Comparison of ENCODE assay signal across 9 cellular contexts in the genomic region with DNA sequence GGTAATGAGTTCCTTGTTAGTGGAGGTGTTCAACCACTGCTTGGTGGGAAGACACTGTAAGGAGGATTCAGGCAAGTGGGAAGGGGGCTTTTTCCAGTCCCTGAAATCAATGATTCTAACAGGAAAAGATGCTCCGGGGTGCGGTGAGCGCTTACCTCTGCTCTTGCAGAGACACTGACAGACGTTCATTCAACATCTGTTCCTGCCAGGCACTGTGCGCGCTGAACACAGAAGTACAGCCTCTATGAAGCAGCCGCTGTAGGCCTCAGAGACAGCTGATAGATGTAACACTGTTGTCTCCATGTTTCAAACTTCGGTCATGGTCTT. TPM values are rescaled to one million over a fixed set of nuclear protein-coding genes. Genes with fewer than 3 reads are reported as not detected.
DNase-seq lines count a peak whose midpoint lies in the region; ATAC-seq and TF ChIP-seq lines count a peak whose summit lies in the region.
"Had no signal": no experiment of that assay in that cellular context is flagged by ENCODE, and none has a peak within 500 bp of the region (broad histone marks: within the 10 kb centered on the region; RNA-seq: fewer than 3 reads in every experiment).

No MANE protein-coding gene starts in this region.

- H2AK9ac ChIP-seq in IMR-90 (replicated peaks; ENCODE audit: low read depth, low read length, poor library complexity), result peak overlapping the region; percentile 89

- H3K27me3 ChIP-seq in IMR-90 (ENCODE audit: control insufficient read depth, insufficient read depth, low read length) (no peaks in the 10 kb centered on the region), skeletal muscle tissue (ENCODE audit: control insufficient read depth in 3 of 3, insufficient read depth in 3 of 3, low read length in 3 of 3) (no peaks in the 10 kb centered on the region)

- peak overlapping the region; percentile 92; the same call in 2 of the 3 replicates for H2BK15ac ChIP-seq in IMR-90 (ENCODE audit: low read depth, low read length)

- peak overlapping the region; percentile 91 for H2AFZ ChIP-seq in IMR-90 (replicated peaks; ENCODE audit: low read length, poor library complexity)

- H4K91ac ChIP-seq in IMR-90 (ENCODE audit: insufficient read depth, low read depth, low read length), result peak overlapping the region; percentile 92

- H3K36me3 ChIP-seq in IMR-90 (ENCODE audit: control insufficient read depth, insufficient read depth, low read length) (no peaks in the 10 kb centered on the region), skeletal muscle tissue (ENCODE audit: control insufficient read depth in 3 of 3, insufficient read depth in 3 of 3, low read length in 3 of 3) (no peaks in the 10 kb centered on the region)

- H3K14ac ChIP-seq in IMR-90 (replicated peaks; ENCODE audit: low read depth, low read length), result peak overlapping the region; percentile 95

- BruUV-seq in IMR-90 (replicated peaks; lab: Mats Ljungman, UMichigan), result no TSS peak

- H3K4me2 ChIP-seq in IMR-90 (ENCODE audit: low read depth, low read length), result no peak overlapping the region; the same call in 1 of the 2 replicates

- H3K9me1 ChIP-seq in IMR-90 (ENCODE audit: insufficient read depth, low read length), result peaks cover 11% of the 10 kb centered on the region; the same call in 1 of the 2 replicates

- H3K27ac ChIP-seq in IMR-90 (ENCODE audit: insufficient read depth, low read length), result no peak overlapping the region
- peak overlapping the region; percentile 82 for H3K27ac ChIP-seq in skeletal muscle tissue (ENCODE audit: low read depth, low read length)

- H3K4me3 Mint-ChIP-seq in activated T-cell treated with anti-CD3 and anti-CD28 coated beads, Interleukin-2, amount 50 U/mL, for 4 hours, result peak overlapping the region; percentile 87

- TF ChIP-seq POLR2A in IMR-90 (IDR thresholded peaks at IDR 0.05; ENCODE audit: low read depth, low read length), result no peak

- H3K4me1 Mint-ChIP-seq in activated T-cell treated with anti-CD3 and anti-CD28 coated beads, Interleukin-2, amount 50 U/mL, for 4 hours (ENCODE audit: low read depth), result peaks cover 39% of the 10 kb centered on the region

- H3K4ac ChIP-seq in IMR-90 (ENCODE audit: low read depth, low read length), result peak overlapping the region; percentile 84

- no peaks in the 10 kb centered on the region for H3K9me3 Mint-ChIP-seq in activated T-cell treated with anti-CD3 and anti-CD28 coated beads, Interleukin-2, amount 50 U/mL, for 4 hours

- H3K4me1 ChIP-seq in IMR-90 (ENCODE audit: control insufficient read depth, insufficient read depth, low read length) (peaks cover 32% of the 10 kb centered on the region), skeletal muscle tissue (ENCODE audit: control insufficient read depth in 3 of 3, insufficient read depth in 3 of 3, low read length in 3 of 3) (peaks cover 11 to 21% (median 12%) of the 10 kb centered on the region in 3 donors)

- H3K56ac ChIP-seq in IMR-90 (ENCODE audit: extremely low read depth, insufficient read depth, low read length), result peak overlapping the region; percentile 20; the same call in 1 of the 2 replicates

- in situ Hi-C loops in IMR-90 (cut with MboI; ENCODE audit: low sequenced_read_pairs) (no loop called here), GM13976 (cut with MboI; ENCODE audit: low sequenced_read_pairs, unreplicated experiment) (no loop called here)

- peak overlapping the region; percentile 88 for H2BK20ac ChIP-seq in IMR-90 (ENCODE audit: low read depth, low read length)

- H4K8ac ChIP-seq in IMR-90 (ENCODE audit: low read depth in 2 of 2, low read length in 2 of 2), result peak overlapping the region; percentile 72 to 81

- H3K27me3 Mint-ChIP-seq in activated T-cell treated with anti-CD3 and anti-CD28 coated beads, Interleukin-2, amount 50 U/mL, for 4 hours (ENCODE audit: low read depth), result no peaks in the 10 kb centered on the region

- no peak for TF ChIP-seq CTCF in IMR-90 (conservative IDR thresholded peaks at IDR 0.05; ENCODE audit: low read depth, low read length)
- TF ChIP-seq CTCF in GM13976 (IDR thresholded peaks at IDR 0.05; ENCODE audit: borderline replicate concordance, control extremely low read depth, extremely low read depth, insufficient read depth, missing control alignments), result no peak

- peak overlapping the region; percentile 75; the same call in 1 of the 2 replicates for H3K18ac ChIP-seq in IMR-90 (ENCODE audit: low read depth, low read length)

- ATAC-seq in IMR-90 (ENCODE audit: low read depth) (no peak), Right ventricle myocardium superior (ENCODE audit: poor library complexity) (peak; percentile 5), GM18520 (IDR thresholded peaks at IDR 0.05; ENCODE audit: unreplicated experiment) (no peak)
- no peak for ATAC-seq in activated T-cell treated with anti-CD3 and anti-CD28 coated beads, Interleukin-2, amount 50 U/mL, for 4 hours

- DNase-seq in IMR-90 (no peak), Right ventricle myocardium superior (no peak), GM13976 (ENCODE audit: low spot score) (no peak), NCI-H526 treated with DMSO at 0.1 percent for 48 hours (lab: John Stamatoyannopoulos, UW) (no peak), cerebellar nuclear complex (lab: John Stamatoyannopoulos, UW) (no peak)
- peak; percentile 5 for DNase-seq in activated T-cell treated with anti-CD3 and anti-CD28 coated beads, Interleukin-2, amount 50 U/mL, for 4 hours
- DNase-seq: NCI-H446 had no signal

- 95% methylated on average over 7 of the region's 8 CpGs; no CpG with 5 or more reads in 1 of the 2 experiments for WGBS in IMR-90 (ENCODE audit: extremely low coverage in 2 of 2, insufficient read length in 1 of 2), 2 experiments

- no peaks in the 10 kb centered on the region for H3K36me3 Mint-ChIP-seq in activated T-cell treated with anti-CD3 and anti-CD28 coated beads, Interleukin-2, amount 50 U/mL, for 4 hours (ENCODE audit: insufficient read depth)

- H3K9ac ChIP-seq in IMR-90 (ENCODE audit: low read depth, low read length) (peak overlapping the region; percentile 51; the same call in 1 of the 2 replicates), skeletal muscle tissue (ENCODE audit: low read depth in 1 of 3, low read length in 3 of 3) (peak overlapping the region in 2 of 3 donors; percentile 78 to 87)

- H2AK5ac ChIP-seq in IMR-90 (ENCODE audit: low read depth, low read length), result peak overlapping the region; percentile 94

- H2BK120ac ChIP-seq in IMR-90 (ENCODE audit: low read depth, low read length), result peak overlapping the region; percentile 90

- dilution Hi-C loops in IMR-90 (cut with HindIII; ENCODE audit: low sequenced_read_pairs, unreplicated experiment), result no loop called here

- TF ChIP-seq RAD21 in IMR-90 (IDR thresholded peaks at IDR 0.05; ENCODE audit: low read length), result no peak

- H3K79me1 ChIP-seq in IMR-90 (ENCODE audit: low read depth in 1 of 2, low read length in 2 of 2), result peaks cover 3 to 35% of the 10 kb centered on the region in 2 experiments; a peak in 2 of 4 replicates

- H3K23ac ChIP-seq in IMR-90 (ENCODE audit: low read depth, low read length), result peak overlapping the region; percentile 91; the same call in 1 of the 2 replicates

- no peaks in the 10 kb centered on the region for H3K9me3 ChIP-seq in IMR-90 (ENCODE audit: control insufficient read depth, insufficient read depth, low read length)
- H3K9me3 ChIP-seq in skeletal muscle tissue (ENCODE audit: control insufficient read depth in 3 of 3, low read length in 3 of 3), result no peaks in the 10 kb centered on the region

- H3K4me3 ChIP-seq in IMR-90 (ENCODE audit: insufficient read depth, low read depth, low read length) (no peak overlapping the region), skeletal muscle tissue (ENCODE audit: low read length in 3 of 3) (peak overlapping the region in 2 of 3 donors; percentile 64 to 67)

- CTCF ChIA-PET in IMR-90 (lab: Yijun Ruan, JAX), result no interaction called here

- H4K5ac ChIP-seq in IMR-90 (ENCODE audit: low read depth, low read length), result peak overlapping the region; percentile 74

- peak overlapping the region; percentile 97 for H2BK5ac ChIP-seq in IMR-90 (ENCODE audit: low read depth, low read length, poor library complexity, severe bottlenecking)

- intact Hi-C loops in IMR-90 (cut with micrococcal nuclease) (loop anchor here (5.0 kb wide), 1 partner anchor 132 kb away; a partner anchor contains a TSS), Right ventricle myocardium superior (cut with DNase I) (no loop called here)

- POLR2A ChIA-PET in IMR-90 (lab: Charles Lee; ENCODE audit: unreplicated experiment), result no interaction called here

- no peaks in the 10 kb centered on the region for H4K20me1 ChIP-seq in IMR-90 (ENCODE audit: insufficient read depth, low read length)

TF ChIP-seq in IMR-90, 13 proteins besides CTCF, POLR2A, EP300 and RAD21 (continues in another document):
- TF ChIP-seq CEBPB (IDR thresholded peaks at IDR 0.05; ENCODE audit: low read depth, low read length) (no peak), BHLHE40 (IDR thresholded peaks at IDR 0.05; ENCODE audit: low read depth, low read length) (no peak), RCOR1 (IDR thresholded peaks at IDR 0.05; ENCODE audit: insufficient replicate concordance, low read length) (no peak), RFX5 (IDR thresholded peaks at IDR 0.05; ENCODE audit: low read depth, low read length) (no peak), MAZ (IDR thresholded peaks at IDR 0.05; ENCODE audit: borderline replicate concordance, low read depth, low read length) (no peak), MXI1 (IDR thresholded peaks at IDR 0.05; ENCODE audit: borderline replicate concordance, low read depth, low read length) (no peak), SMC3 (IDR thresholded peaks at IDR 0.05; ENCODE audit: low read depth, low read length) (no peak), CHD1 (IDR thresholded peaks at IDR 0.05; ENCODE audit: low read depth, low read length) (no peak)

RNA-seq across cellular contexts. Expression of a gene that starts 0.7 kb away (rescaled TPM):
- 64.2 and 66.3 TPM in 2 replicates for total RNA-seq in IMR-90 (2012; rRNA removed)
- 26.8 and 29.7 TPM in 2 replicates for polyA plus RNA-seq in IMR-90 (2012; rRNA removed)
- polyA plus RNA-seq in IMR-90 (2012; cell fraction: cytosol; rRNA removed), result 5.5 and 8.4 TPM in 2 replicates
- polyA plus RNA-seq in IMR-90 (2012; cell fraction: nucleus; rRNA removed; ENCODE audit: low replicate concordance), result 10.3 and 72.2 TPM in 2 replicates
- total RNA-seq in activated T-cell treated with anti-CD3 and anti-CD28 coated beads, Interleukin-2, amount 50 U/mL, for 4 hours, result 10 to 100 TPM; 11.7 to 14.5 (median 12.1) TPM
- total RNA-seq in Right ventricle myocardium superior, result 25.6 TPM
- total RNA-seq in skeletal muscle tissue, result 27.7 TPM

RNA-seq across cellular contexts. Expression of a gene that starts 40.2 kb away (rescaled TPM):
- total RNA-seq in IMR-90 (2012; rRNA removed) (not detected in 2 replicates), Right ventricle myocardium superior (0.67 TPM), skeletal muscle tissue (under 0.01 TPM)
- polyA plus RNA-seq in IMR-90 (2012; rRNA removed), result not detected in 2 replicates
- not detected in 2 replicates for polyA plus RNA-seq in IMR-90 (2012; cell fraction: cytosol; rRNA removed)
- polyA plus RNA-seq in IMR-90 (2012; cell fraction: nucleus; rRNA removed; ENCODE audit: low replicate concordance), result not detected in 2 replicates
- total RNA-seq in activated T-cell treated with anti-CD3 and anti-CD28 coated beads, Interleukin-2, amount 50 U/mL, for 4 hours, result not detected
